8 cellular contexts compared by ENCODE assay signal in genomic region chr3:134250717-134251220, GRCh38.
DNase-seq lines count a peak whose midpoint lies in the region; ATAC-seq and TF ChIP-seq lines count a peak whose summit lies in the region.

Gene RYK (minus strand): TSS chr3:134250859. CDS start chr3:134250654, 205 bp downstream.

- ATAC-seq in GM19025 (IDR thresholded peaks at IDR 0.05; ENCODE audit: low read depth, unreplicated experiment) (peak; percentile 81), HG03196 (IDR thresholded peaks at IDR 0.05; ENCODE audit: unreplicated experiment) (peak; percentile 72)

- TF ChIP-seq CTCF in AG09319 (IDR thresholded peaks at IDR 0.05; ENCODE audit: low read depth, low read length) (no peak), choroid plexus epithelial cell (conservative IDR thresholded peaks at IDR 0.05; ENCODE audit: low read depth, low read length) (no peak)

- H3K4me3 ChIP-seq in choroid plexus epithelial cell (ENCODE audit: low read depth, low read length), result peak within 1 kb of the TSS; percentile 79

- DNase-seq in AG09319 (ENCODE audit: extremely low read depth, low read depth) (peak; percentile 34), NCI-H345 (lab: John Stamatoyannopoulos, UW) (peak; percentile 70), choroid plexus epithelial cell (ENCODE audit: low read depth) (peak; percentile 64), kidney tubule cell (ENCODE audit: low spot score) (peak; percentile 89)
- peak; percentile 50 to 56 for DNase-seq in activated CD4-positive, alpha-beta T cell treated with anti-CD3 and anti-CD28 coated beads for 24 hours (ENCODE audit: low read depth in 2 of 2)
- DNase-seq in stimulated activated CD4-positive, alpha-beta T cell treated with anti-CD3 and anti-CD28 coated beads, Interleukin-1b, Interleukin-23, amount 100 ng/mL, for 1 hour (ENCODE audit: low read depth in 2 of 2), result peak; percentile 26 to 49

Comparison
In these comparisons a context has a peak if more than half of its experiments do, and no peak if none do; other contexts are left out.
1. Peak in every context shown above with its lines: DNase-seq, ATAC-seq and H3K4me3 ChIP-seq.
2. DNase-seq: peak in every context shown above with its lines; median percentile 89 in kidney tubule cell; 70 in NCI-H345; 64 in choroid plexus epithelial cell; 53 in activated CD4-positive, alpha-beta T cell treated with anti-CD3 and anti-CD28 coated beads for 24 hours; 38 in stimulated activated CD4-positive, alpha-beta T cell treated with anti-CD3 and anti-CD28 coated beads, Interleukin-1b, Interleukin-23, amount 100 ng/mL, for 1 hour; 34 in AG09319.